8 cellular contexts compared by ENCODE assay signal in the genomic region with DNA sequence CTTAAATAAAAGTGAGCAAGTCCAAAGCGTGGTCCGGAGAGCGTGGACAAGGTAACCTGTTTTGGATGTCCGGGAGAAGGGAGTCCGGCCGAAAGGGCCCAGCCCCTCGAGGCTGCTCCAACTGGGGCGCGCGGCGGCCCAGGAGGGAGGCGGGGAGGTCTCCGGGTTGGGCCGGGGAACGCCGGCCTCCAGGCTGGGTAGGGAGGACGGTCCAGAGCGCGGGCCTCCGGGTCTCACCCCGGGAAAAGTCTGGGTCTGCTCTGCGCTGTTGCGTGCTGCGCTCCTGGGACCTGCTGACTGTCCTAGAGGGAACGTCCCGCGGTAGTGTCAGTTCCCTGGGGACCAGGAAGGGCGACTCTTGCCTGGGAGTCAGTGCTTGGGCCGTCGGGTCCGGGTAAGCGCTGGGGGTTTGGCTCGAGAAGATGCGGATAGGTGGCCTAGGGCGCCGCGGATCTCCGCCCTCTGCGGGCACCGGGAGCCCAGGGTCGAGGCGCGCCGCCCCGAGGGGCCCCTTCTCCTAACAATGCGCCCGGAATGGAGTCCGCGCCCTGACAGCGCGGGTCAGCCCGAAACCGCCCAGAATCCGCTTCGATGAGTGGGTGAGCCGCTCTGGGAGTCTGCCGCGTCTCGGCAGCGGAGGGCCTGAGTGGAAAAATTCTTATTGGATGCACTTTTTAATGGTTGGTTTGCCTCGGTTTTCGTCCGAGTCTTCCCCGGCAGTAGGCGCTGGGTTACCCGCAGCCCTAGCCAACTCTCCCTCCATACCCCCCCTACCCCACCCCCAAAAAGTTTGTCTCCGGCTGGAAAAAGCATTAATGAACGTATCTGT. TPM values are rescaled to one million over a fixed set of nuclear protein-coding genes. Genes with fewer than 3 reads are reported as not detected.
A peak's percentile ranks its signal among the peaks of the same experiment; 100 is the strongest.
DNase-seq lines count a peak whose midpoint lies in the region; ATAC-seq lines count a peak whose summit lies in the region.

No MANE protein-coding gene starts in this region.

- peak; percentile 10 for ATAC-seq in activated naive CD8-positive, alpha-beta T cell treated with anti-CD3 and anti-CD28 coated beads, Interleukin-2, amount 10 ng/mL, durations not matched to agents 7 days and 5 days (ENCODE audit: low read depth)

- H3K27ac ChIP-seq in KOPT-K1 (ENCODE audit: low read depth, low read length, poor library complexity, severe bottlenecking) (peak overlapping the region; percentile 78), skeletal muscle tissue (ENCODE audit: low read depth, low read length) (peak overlapping the region; percentile 87)

- peaks cover 12% of the 10 kb centered on the region for H3K36me3 Mint-ChIP-seq in activated naive CD8-positive, alpha-beta T cell treated with anti-CD3 and anti-CD28 coated beads, Interleukin-2, amount 10 ng/mL, durations not matched to agents 7 days and 5 days

- peak overlapping the region; percentile 73 to 78 (median 74) for H3K4me3 ChIP-seq in skeletal muscle tissue (ENCODE audit: low read length in 3 of 3)

- H3K9me3 ChIP-seq in KOPT-K1 (ENCODE audit: insufficient read depth, low read length, poor library complexity, severe bottlenecking) (no peaks in the 10 kb centered on the region), skeletal muscle tissue (ENCODE audit: control insufficient read depth in 3 of 3, low read length in 3 of 3) (no peaks in the 10 kb centered on the region)

- no peaks in the 10 kb centered on the region for H3K36me3 ChIP-seq in KOPT-K1 (ENCODE audit: insufficient read depth, low read length)
- peaks cover 0 to 2% (median 0%) of the 10 kb centered on the region in 3 donors for H3K36me3 ChIP-seq in skeletal muscle tissue (ENCODE audit: control insufficient read depth in 3 of 3, insufficient read depth in 3 of 3, low read length in 3 of 3)

- peaks cover 58 to 80% (median 65%) of the 10 kb centered on the region in 3 donors for H3K27me3 ChIP-seq in skeletal muscle tissue (ENCODE audit: control insufficient read depth in 3 of 3, insufficient read depth in 3 of 3, low read length in 3 of 3)

- POLR2A ChIA-PET in activated naive CD8-positive, alpha-beta T cell treated with anti-CD3 and anti-CD28 coated beads, Interleukin-2, amount 10 ng/mL, durations not matched to agents 7 days and 5 days (lab: Charles Lee) = interaction anchor here (0.5 to 1.3 kb wide), 25 partner anchors 9 to 1612 kb away, joined by 3 to 29 read pairs (median 4); no protein-coding TSS in a partner anchor

- H3K4me1 ChIP-seq in skeletal muscle tissue (ENCODE audit: control insufficient read depth in 3 of 3, insufficient read depth in 3 of 3, low read length in 3 of 3) = peaks cover 15 to 38% (median 19%) of the 10 kb centered on the region in 3 donors

- H3K9ac ChIP-seq in skeletal muscle tissue (ENCODE audit: low read depth in 1 of 3, low read length in 3 of 3) = peak overlapping the region; percentile 76 to 79 (median 79)

- H3K27me3 Mint-ChIP-seq in activated naive CD8-positive, alpha-beta T cell treated with anti-CD3 and anti-CD28 coated beads, Interleukin-2, amount 10 ng/mL, durations not matched to agents 7 days and 5 days = peaks cover 20% of the 10 kb centered on the region

- H3K27ac Mint-ChIP-seq in activated naive CD8-positive, alpha-beta T cell treated with anti-CD3 and anti-CD28 coated beads, Interleukin-2, amount 10 ng/mL, durations not matched to agents 7 days and 5 days = peak overlapping the region; percentile 90

- DNase-seq in GM04503 (ENCODE audit: low read depth) = peak; percentile 28
- DNase-seq in activated naive CD8-positive, alpha-beta T cell treated with anti-CD3 and anti-CD28 coated beads, Interleukin-2, amount 10 ng/mL, durations not matched to agents 7 days and 5 days = peak; percentile 66
- DNase-seq in hepatic stellate cell (ENCODE audit: low spot score) = peak; percentile 68
- DNase-seq in NCI-H2029 treated with DMSO at 0.1 percent for 48 hours (lab: John Stamatoyannopoulos, UW) = no peak
- no peak for DNase-seq in GOT3 (lab: John Stamatoyannopoulos, UW)
- DNase-seq in GF-D8 (lab: John Stamatoyannopoulos, UW) = no peak

- H3K4me1 Mint-ChIP-seq in activated naive CD8-positive, alpha-beta T cell treated with anti-CD3 and anti-CD28 coated beads, Interleukin-2, amount 10 ng/mL, durations not matched to agents 7 days and 5 days = peaks cover 34% of the 10 kb centered on the region

- no peaks in the 10 kb centered on the region for H3K9me3 Mint-ChIP-seq in activated naive CD8-positive, alpha-beta T cell treated with anti-CD3 and anti-CD28 coated beads, Interleukin-2, amount 10 ng/mL, durations not matched to agents 7 days and 5 days

- H3K4me3 Mint-ChIP-seq in activated naive CD8-positive, alpha-beta T cell treated with anti-CD3 and anti-CD28 coated beads, Interleukin-2, amount 10 ng/mL, durations not matched to agents 7 days and 5 days = peak overlapping the region; percentile 89

RNA-seq across cellular contexts. Expression of a gene that starts 0.9 kb away (rescaled TPM):
- 10 to 100 TPM; 83.4 to 86.5 TPM for total RNA-seq in activated naive CD8-positive, alpha-beta T cell treated with anti-CD3 and anti-CD28 coated beads, Interleukin-2, amount 10 ng/mL, durations not matched to agents 7 days and 5 days
- total RNA-seq in skeletal muscle tissue = 9.4 TPM

Comparison
In these comparisons a context has a peak if more than half of its experiments do, and no peak if none do; other contexts are left out.
1. DNase-seq: peak in GM04503 (single experiment), activated naive CD8-positive, alpha-beta T cell treated with anti-CD3 and anti-CD28 coated beads, Interleukin-2, amount 10 ng/mL, durations not matched to agents 7 days and 5 days (single experiment) and hepatic stellate cell (single experiment); none in NCI-H2029 treated with DMSO at 0.1 percent for 48 hours (single experiment), GOT3 (single experiment) and GF-D8 (single experiment).